8 cellular contexts compared by ENCODE assay signal in genomic region chr14:70780396-70781075, GRCh38. TPM values are rescaled to one million over a fixed set of nuclear protein-coding genes. Genes with fewer than 3 reads are reported as not detected.
A peak's percentile ranks its signal among the peaks of the same experiment; 100 is the strongest.
DNase-seq lines count a peak whose midpoint lies in the region; ATAC-seq and TF ChIP-seq lines count a peak whose summit lies in the region.
"Had no signal": no experiment of that assay in that cellular context is flagged by ENCODE, and none has a peak within 500 bp of the region (broad histone marks: within the 10 kb centered on the region; RNA-seq: fewer than 3 reads in every experiment).

No MANE protein-coding gene starts in this region.

- 25 to 41% (median 35%) methylated on average over 9 of the region's 9 CpGs for WGBS in stomach, 5 donors

- TF ChIP-seq CTCF in stomach (IDR thresholded peaks at IDR 0.05) = no peak

- no peak overlapping the region for H3K27ac Mint-ChIP-seq in T-helper 17 cell

- H3K9me3 ChIP-seq in T-helper 17 cell (ENCODE audit: control insufficient read depth, low read length, poor library complexity, severe bottlenecking) (no peaks in the 10 kb centered on the region), stomach (no peaks in the 10 kb centered on the region), SJCRH30 (replicated peaks) (no peaks in the 10 kb centered on the region)

- H3K36me3 ChIP-seq in stomach = no peaks in the 10 kb centered on the region
- H3K36me3 ChIP-seq in SJCRH30 = no peaks in the 10 kb centered on the region

- DNase-seq in T-helper 17 cell (no peak), stomach (peak; percentile 53), NCI-H2227 treated with DMSO at 0.1 percent for 48 hours (lab: John Stamatoyannopoulos, UW) (no peak), A172 (ENCODE audit: low spot score) (no peak), SJCRH30 (no peak)
- DNase-seq: PC-9 had no signal

- H3K4me3 ChIP-seq in stomach (no peak overlapping the region), SJCRH30 (no peak overlapping the region)
- H3K4me3 ChIP-seq: PC-9 had no signal

- no peak overlapping the region for H3K4me3 Mint-ChIP-seq in T-helper 17 cell

- peaks cover 23% of the 10 kb centered on the region for H3K4me1 Mint-ChIP-seq in T-helper 17 cell

- H3K4me1 ChIP-seq in stomach = peaks cover 0 to 18% (median 5%) of the 10 kb centered on the region in 4 donors
- H3K4me1 ChIP-seq in SJCRH30 = no peaks in the 10 kb centered on the region; the same call in 1 of the 2 replicates

- ATAC-seq in GM19351 (IDR thresholded peaks at IDR 0.05; ENCODE audit: unreplicated experiment) (peak; percentile 80), HG03354 (IDR thresholded peaks at IDR 0.05; ENCODE audit: poor library complexity, severe bottlenecking, unreplicated experiment) (peak; percentile 62), T-helper 17 cell (peak; percentile 56)

- TF ChIP-seq POLR2A in stomach (IDR thresholded peaks at IDR 0.05) = no peak

- H3K27ac ChIP-seq in stomach (no peak overlapping the region), SJCRH30 (no peak overlapping the region)
- H3K27ac ChIP-seq: PC-9 had no signal

- H3K27me3 ChIP-seq in stomach = no peaks in the 10 kb centered on the region
- no peaks in the 10 kb centered on the region for H3K27me3 ChIP-seq in SJCRH30

- peaks cover 5% of the 10 kb centered on the region for H3K27me3 Mint-ChIP-seq in T-helper 17 cell

- intact Hi-C loops in stomach (cut with DNase I; ENCODE audit: low total_unique reads) = no loop called here

- no peak for TF ChIP-seq EP300 in stomach (IDR thresholded peaks at IDR 0.05)

- peaks cover 7% of the 10 kb centered on the region for H3K36me3 Mint-ChIP-seq in T-helper 17 cell (ENCODE audit: low read depth)

RNA-seq across cellular contexts. Expression of gene MAP3K9, which starts 28.8 kb away (rescaled TPM):
- total RNA-seq in T-helper 17 cell (1 to 10 TPM; 7.7 to 9.1 TPM), stomach (10 to 100 TPM in 1 of 5 donors, 1 to 10 TPM in 4; 7.0 to 11.0 (median 8.5) TPM)
- polyA plus RNA-seq in stomach = 1 to 10 TPM in 2 of 3 donors, under 1 TPM in 1; 0.46 to 1.7 (median 1.1) TPM
- total RNA-seq in A172 (2014; rRNA removed; shearing (Covaris generic)) = 2.1 and 2.9 TPM in 2 replicates
- total RNA-seq in SJCRH30 (2014; rRNA removed; shearing (Covaris generic)) = 7.3 and 7.8 TPM in 2 replicates
